In genomic region chr7:2220954-2221353, GRCh38 we compare ENCODE assay signal across 38 cellular contexts.
"Had no signal": no experiment of that assay in that cellular context is flagged by ENCODE, and none has a peak within 500 bp of the region (broad histone marks: within the 10 kb centered on the region; RNA-seq: fewer than 3 reads in every experiment).

No MANE protein-coding gene starts in this region.

- ATAC-seq: activated CD8-positive, alpha-beta T cell treated with anti-CD3 and anti-CD28 coated beads for 36 hours; activated naive CD4-positive, alpha-beta T cell treated with anti-CD3 and anti-CD28 coated beads, Interleukin-2, amount 50 U/mL, for 72 hours; activated T-cell treated with anti-CD3 and anti-CD28 coated beads, Interleukin-2, amount 50 U/mL, for 4 hours; activated T-cell treated with anti-CD3 and anti-CD28 coated beads, Interleukin-2, amount 50 U/mL, for 72 hours; activated T-helper 17 cell treated with anti-CD3 and anti-CD28 coated beads, Interleukin-2, amount 50 U/mL, for 72 hours had no signal

- H3K4me1 ChIP-seq: adrenal gland, ascending aorta had no signal

- H3K4me3 ChIP-seq: adrenal gland, ascending aorta, cardiac muscle cell had no signal

- H3K27me3 ChIP-seq: adrenal gland, ascending aorta, cardiac muscle cell had no signal

- H3K9me3 Mint-ChIP-seq: activated B cell treated with CpG ODN at 0.5 μM for 24 hours; activated CD4-positive, alpha-beta memory T cell treated with anti-CD3 and anti-CD28 coated beads for 36 hours; activated CD8-positive, alpha-beta T cell treated with anti-CD3 and anti-CD28 coated beads for 36 hours; activated naive CD4-positive, alpha-beta T cell treated with anti-CD3 and anti-CD28 coated beads for 36 hours; activated naive CD4-positive, alpha-beta T cell treated with anti-CD3 and anti-CD28 coated beads, Interleukin-2, amount 50 U/mL, for 72 hours; activated naive CD8-positive, alpha-beta T cell treated with anti-CD3 and anti-CD28 coated beads for 36 hours; activated T-cell treated with anti-CD3 and anti-CD28 coated beads, Interleukin-2, amount 50 U/mL, for 4 hours; activated T-cell treated with anti-CD3 and anti-CD28 coated beads, Interleukin-2, amount 50 U/mL, for 72 hours; activated T-helper 1 cell treated with anti-CD3 and anti-CD28 coated beads, Interleukin-12 subunit alpha, Interleukin-12 subunit beta, Interleukin-2, Interleukin-4 antibody, amounts not matched to agents 30 ng/mL and 10 ng/mL and 1 ng/mL, durations not matched to agents 14 hours and 24 hours and 36 hours; activated T-helper 17 cell treated with anti-CD3 and anti-CD28 coated beads, Interleukin-2, amount 50 U/mL, for 72 hours; central memory CD8-positive, alpha-beta T cell; T-helper 1 cell treated with Interleukin-12 subunit alpha and Interleukin-12 subunit beta and Interleukin-4 antibody, amounts not matched to agents 30 μg/mL and 1 μg/mL, for 36 hours; T-helper 2 cell treated with Interferon-gamma antibody and Interleukin-4, amounts not matched to agents 5 μg/mL and 100 μg/mL, for 36 hours had no signal

- DNase-seq: activated B cell treated with CpG ODN at 0.5 μM for 24 hours; activated CD4-positive, alpha-beta memory T cell treated with anti-CD3 and anti-CD28 coated beads for 36 hours; activated CD4-positive, alpha-beta T cell treated with anti-CD3 and anti-CD28 coated beads for 48 hours; activated CD4-positive, alpha-beta T cell treated with anti-CD3 and anti-CD28 coated beads, Interleukin-2, amount 50 U/mL, for 1 hour; activated CD4-positive, alpha-beta T cell treated with anti-CD3 and anti-CD28 coated beads, Interleukin-2, amount 50 U/mL, for 4 hours; activated CD4-positive, CD25-positive, alpha-beta regulatory T cell treated with anti-CD3 and anti-CD28 coated beads, Interleukin-2, amount 50 U/mL, for 72 hours; activated CD8-positive, alpha-beta memory T cell treated with anti-CD3 and anti-CD28 coated beads, Interleukin-2, amount 50 U/mL, for 4 hours; activated CD8-positive, alpha-beta T cell treated with anti-CD3 and anti-CD28 coated beads for 36 hours; activated effector memory CD4-positive, alpha-beta T cell treated with anti-CD3 and anti-CD28 coated beads, Interleukin-2, amount 50 U/mL, for 16 hours; activated gamma-delta T cell treated with Interleukin-2 at 50 U/mL for 16 hours; activated naive CD4-positive, alpha-beta T cell; activated naive CD4-positive, alpha-beta T cell treated with anti-CD3 and anti-CD28 coated beads for 36 hours; activated naive CD4-positive, alpha-beta T cell treated with anti-CD3 and anti-CD28 coated beads, Interleukin-2, amount 50 U/mL, for 16 hours; activated naive CD8-positive, alpha-beta T cell treated with anti-CD3 and anti-CD28 coated beads for 36 hours; activated T-cell treated with anti-CD3 and anti-CD28 coated beads for 4 hours; activated T-cell treated with anti-CD3 and anti-CD28 coated beads, Interleukin-2, amount 50 U/mL, for 1 hour; activated T-cell treated with anti-CD3 and anti-CD28 coated beads, Interleukin-2, amount 50 U/mL, for 4 hours; activated T-cell treated with anti-CD3 and anti-CD28 coated beads, Interleukin-2, amount 50 U/mL, for 72 hours; adrenal gland; amniotic stem cell; caudate nucleus; cerebellar nuclear complex; SW 1271; T-helper 1 cell; T-helper 2 cell; T-helper 9 cell had no signal

- H3K27me3 Mint-ChIP-seq: activated B cell treated with CpG ODN at 0.5 μM for 24 hours; activated CD4-positive, alpha-beta memory T cell treated with anti-CD3 and anti-CD28 coated beads for 36 hours; activated CD8-positive, alpha-beta T cell treated with anti-CD3 and anti-CD28 coated beads for 36 hours; activated naive CD8-positive, alpha-beta T cell treated with anti-CD3 and anti-CD28 coated beads for 36 hours; activated T-helper 17 cell treated with anti-CD3 and anti-CD28 coated beads, Interleukin-2, amount 50 U/mL, for 72 hours; brain; central memory CD8-positive, alpha-beta T cell had no signal

- FAIRE-seq: bronchial epithelial cell, TTC549 had no signal

- H3K27ac Mint-ChIP-seq: activated B cell treated with CpG ODN at 0.5 μM for 24 hours; activated CD4-positive, alpha-beta memory T cell treated with anti-CD3 and anti-CD28 coated beads for 36 hours; activated CD8-positive, alpha-beta T cell treated with anti-CD3 and anti-CD28 coated beads for 36 hours; activated naive CD4-positive, alpha-beta T cell treated with anti-CD3 and anti-CD28 coated beads for 36 hours; activated naive CD4-positive, alpha-beta T cell treated with anti-CD3 and anti-CD28 coated beads, Interleukin-2, amount 50 U/mL, for 72 hours; activated naive CD8-positive, alpha-beta T cell treated with anti-CD3 and anti-CD28 coated beads for 36 hours; activated T-cell treated with anti-CD3 and anti-CD28 coated beads, Interleukin-2, amount 50 U/mL, for 72 hours; activated T-helper 1 cell treated with anti-CD3 and anti-CD28 coated beads, Interleukin-12 subunit alpha, Interleukin-12 subunit beta, Interleukin-2, Interleukin-4 antibody, amounts not matched to agents 30 ng/mL and 10 ng/mL and 1 ng/mL, durations not matched to agents 14 hours and 24 hours and 36 hours; activated T-helper 17 cell treated with anti-CD3 and anti-CD28 coated beads, Interleukin-2, amount 50 U/mL, for 72 hours; brain; T-helper 1 cell treated with Interleukin-12 subunit alpha and Interleukin-12 subunit beta and Interleukin-4 antibody, amounts not matched to agents 30 μg/mL and 1 μg/mL, for 36 hours; T-helper 2 cell treated with Interferon-gamma antibody and Interleukin-4, amounts not matched to agents 5 μg/mL and 100 μg/mL, for 36 hours had no signal

- H3K4me1 Mint-ChIP-seq: activated B cell treated with CpG ODN at 0.5 μM for 24 hours; activated naive CD8-positive, alpha-beta T cell treated with anti-CD3 and anti-CD28 coated beads for 36 hours; brain had no signal

- H3K27ac ChIP-seq: adrenal gland, ascending aorta, cardiac muscle cell, VCaP had no signal

- H3K4me3 Mint-ChIP-seq: activated B cell treated with CpG ODN at 0.5 μM for 24 hours; activated CD4-positive, alpha-beta memory T cell treated with anti-CD3 and anti-CD28 coated beads for 36 hours; activated CD8-positive, alpha-beta T cell treated with anti-CD3 and anti-CD28 coated beads for 36 hours; activated naive CD4-positive, alpha-beta T cell treated with anti-CD3 and anti-CD28 coated beads for 36 hours; activated naive CD8-positive, alpha-beta T cell treated with anti-CD3 and anti-CD28 coated beads for 36 hours; activated T-cell treated with anti-CD3 and anti-CD28 coated beads, Interleukin-2, amount 50 U/mL, for 4 hours; activated T-cell treated with anti-CD3 and anti-CD28 coated beads, Interleukin-2, amount 50 U/mL, for 72 hours; activated T-helper 1 cell treated with anti-CD3 and anti-CD28 coated beads, Interleukin-12 subunit alpha, Interleukin-12 subunit beta, Interleukin-2, Interleukin-4 antibody, amounts not matched to agents 30 ng/mL and 10 ng/mL and 1 ng/mL, durations not matched to agents 14 hours and 24 hours and 36 hours; activated T-helper 17 cell treated with anti-CD3 and anti-CD28 coated beads, Interleukin-2, amount 50 U/mL, for 72 hours; brain; central memory CD8-positive, alpha-beta T cell; T-helper 1 cell treated with Interleukin-12 subunit alpha and Interleukin-12 subunit beta and Interleukin-4 antibody, amounts not matched to agents 30 μg/mL and 1 μg/mL, for 36 hours; T-helper 2 cell treated with Interferon-gamma antibody and Interleukin-4, amounts not matched to agents 5 μg/mL and 100 μg/mL, for 36 hours had no signal

- H3K9me3 ChIP-seq: adrenal gland, ascending aorta had no signal
